In genomic region chr20:59120491-59120890, GRCh38 we compare ENCODE assay signal across 12 cellular contexts. TPM values are rescaled to one million over a fixed set of nuclear protein-coding genes. Genes with fewer than 3 reads are reported as not detected.
DNase-seq lines count a peak whose midpoint lies in the region; ATAC-seq and TF ChIP-seq lines count a peak whose summit lies in the region.
"Had no signal": no experiment of that assay in that cellular context is flagged by ENCODE, and none has a peak within 500 bp of the region (broad histone marks: within the 10 kb centered on the region; RNA-seq: fewer than 3 reads in every experiment).

No MANE protein-coding gene starts in this region.

- peaks cover 89% of the 10 kb centered on the region for H3K4me1 Mint-ChIP-seq in CD4-positive, alpha-beta T cell (ENCODE audit: low read depth)
- H3K4me1 Mint-ChIP-seq in activated CD4-positive, alpha-beta T cell treated with anti-CD3 and anti-CD28 coated beads, Interleukin-2, amount 10 ng/mL, durations not matched to agents 7 days and 5 days, result peaks cover 71% of the 10 kb centered on the region

- no peaks in the 10 kb centered on the region for H3K36me3 Mint-ChIP-seq in CD4-positive, alpha-beta T cell (ENCODE audit: low read depth)
- H3K36me3 Mint-ChIP-seq in activated CD4-positive, alpha-beta T cell treated with anti-CD3 and anti-CD28 coated beads, Interleukin-2, amount 10 ng/mL, durations not matched to agents 7 days and 5 days (ENCODE audit: low read depth), result peaks cover 10% of the 10 kb centered on the region

- peaks cover 3% of the 10 kb centered on the region for H3K9me3 ChIP-seq in CD4-positive, alpha-beta T cell (ENCODE audit: control insufficient read depth, low read length)

- TF ChIP-seq CTCF in CD4-positive, alpha-beta T cell (IDR thresholded peaks at IDR 0.05), result no peak

- no peaks in the 10 kb centered on the region for H3K27me3 ChIP-seq in CD4-positive, alpha-beta T cell (ENCODE audit: control insufficient read depth, insufficient read depth, low read length)

- ATAC-seq in CD4-positive, alpha-beta T cell (ENCODE audit: poor library complexity), result no peak
- ATAC-seq in HG03175 (IDR thresholded peaks at IDR 0.05; ENCODE audit: unreplicated experiment) (peak; percentile 52), GM18502 (IDR thresholded peaks at IDR 0.05; ENCODE audit: poor library complexity, unreplicated experiment) (no peak), HG02852 (IDR thresholded peaks at IDR 0.05; ENCODE audit: unreplicated experiment) (no peak)

- peak overlapping the region; percentile 72 for H3K4me3 Mint-ChIP-seq in CD4-positive, alpha-beta T cell
- no peak overlapping the region for H3K4me3 Mint-ChIP-seq in activated CD4-positive, alpha-beta T cell treated with anti-CD3 and anti-CD28 coated beads, Interleukin-2, amount 10 ng/mL, durations not matched to agents 7 days and 5 days

- H3K27ac Mint-ChIP-seq in CD4-positive, alpha-beta T cell, result peak overlapping the region; percentile 99
- H3K27ac Mint-ChIP-seq in activated CD4-positive, alpha-beta T cell treated with anti-CD3 and anti-CD28 coated beads, Interleukin-2, amount 10 ng/mL, durations not matched to agents 7 days and 5 days, result peak overlapping the region; percentile 0

- CTCF ChIA-PET in CD4-positive, alpha-beta T cell (lab: Charles Lee), result interaction anchor here (1.0 to 4.2 kb wide), 4 partner anchors 27 to 52 kb away, joined by 5 to 42 read pairs (median 12); no protein-coding TSS in a partner anchor
- CTCF ChIA-PET in activated CD4-positive, alpha-beta T cell treated with anti-CD3 and anti-CD28 coated beads, Interleukin-2, amount 10 ng/mL, durations not matched to agents 7 days and 5 days (lab: Charles Lee), result no interaction called here

- no peaks in the 10 kb centered on the region for H3K27me3 Mint-ChIP-seq in CD4-positive, alpha-beta T cell
- no peaks in the 10 kb centered on the region for H3K27me3 Mint-ChIP-seq in activated CD4-positive, alpha-beta T cell treated with anti-CD3 and anti-CD28 coated beads, Interleukin-2, amount 10 ng/mL, durations not matched to agents 7 days and 5 days

- DNase-seq in CD4-positive, alpha-beta T cell, result peak in 2 of 10 experiments; percentile 23 to 24
- DNase-seq in activated CD4-positive, alpha-beta T cell treated with anti-CD3 and anti-CD28 coated beads, Interleukin-2, amount 10 ng/mL, durations not matched to agents 7 days and 5 days, result peak; percentile 45
- DNase-seq in islet precursor cell (peak; percentile 39), dedifferentiated amniotic fluid mesenchymal stem cell (ENCODE audit: extremely low spot score) (no peak), cortex of kidney (lab: John Stamatoyannopoulos, UW) (no peak)
- DNase-seq: KG1, NCI-H2171, retina, T-helper 9 cell had no signal

- H3K9me3 Mint-ChIP-seq in CD4-positive, alpha-beta T cell, result no peaks in the 10 kb centered on the region
- peaks cover 14% of the 10 kb centered on the region for H3K9me3 Mint-ChIP-seq in activated CD4-positive, alpha-beta T cell treated with anti-CD3 and anti-CD28 coated beads, Interleukin-2, amount 10 ng/mL, durations not matched to agents 7 days and 5 days

- POLR2A ChIA-PET in CD4-positive, alpha-beta T cell (lab: Charles Lee), result interaction anchor here (1.1 to 8.5 kb wide), 7 partner anchors 16 to 101 kb away, joined by 3 to 203 read pairs (median 6); partner anchors contain the start of genes ATP5F1E and ZNF831
- POLR2A ChIA-PET in activated CD4-positive, alpha-beta T cell treated with anti-CD3 and anti-CD28 coated beads, Interleukin-2, amount 10 ng/mL, durations not matched to agents 7 days and 5 days (lab: Charles Lee), result no interaction called here

- peak overlapping the region; percentile 77 for H3K27ac ChIP-seq in CD4-positive, alpha-beta T cell (ENCODE audit: low read depth, low read length)

- intact Hi-C loops in CD4-positive, alpha-beta T cell (cut with DNase I, micrococcal nuclease), result loop anchor here (2.0 to 5.0 kb wide), 3 partner anchors 32 to 132 kb away; no protein-coding TSS in a partner anchor

RNA-seq across cellular contexts. Expression of gene ZNF831, which starts 43.1 kb away (rescaled TPM):
- 10 to 100 TPM; 24.9 to 25.9 TPM for total RNA-seq in CD4-positive, alpha-beta T cell
- 10 to 100 TPM; 10.3 to 10.4 TPM for total RNA-seq in activated CD4-positive, alpha-beta T cell treated with anti-CD3 and anti-CD28 coated beads, Interleukin-2, amount 10 ng/mL, durations not matched to agents 7 days and 5 days

Comparison
In these comparisons a context has a peak if more than half of its experiments do, and no peak if none do; other contexts are left out.
1. DNase-seq: peak in activated CD4-positive, alpha-beta T cell treated with anti-CD3 and anti-CD28 coated beads, Interleukin-2, amount 10 ng/mL, durations not matched to agents 7 days and 5 days (single experiment) and islet precursor cell (single experiment); none in dedifferentiated amniotic fluid mesenchymal stem cell (single experiment) and cortex of kidney (single experiment).